In genomic region chr5:62082370-62082778, GRCh38 we compare ENCODE assay signal across 14 cellular contexts.
DNase-seq lines count a peak whose midpoint lies in the region; TF ChIP-seq lines count a peak whose summit lies in the region.
"Had no signal": no experiment of that assay in that cellular context is flagged by ENCODE, and none has a peak within 500 bp of the region (broad histone marks: within the 10 kb centered on the region; RNA-seq: fewer than 3 reads in every experiment).

No MANE protein-coding gene starts in this region.

- peak; percentile 20; the same call in 1 of the 2 replicates for TF ChIP-seq RAD21 in SK-N-SH (IDR thresholded peaks at IDR 0.05; ENCODE audit: low read length)

- H3K9ac ChIP-seq in SK-N-SH, result no peak overlapping the region

- peaks cover 20% of the 10 kb centered on the region for H3K27me3 Mint-ChIP-seq in HFFc6 (ENCODE audit: insufficient read depth)
- H3K27me3 Mint-ChIP-seq: dendritic cell treated with granulocyte-macrophage colony-stimulating factor and Interleukin-4, amounts not matched to agents 40 ng/mL and 50 ng/mL, for 4 days had no signal

- TF ChIP-seq POLR2A in adrenal gland (IDR thresholded peaks at IDR 0.05), result no peak

- H3K4me3 Mint-ChIP-seq in HFFc6, result no peak overlapping the region
- H3K4me3 Mint-ChIP-seq: dendritic cell treated with granulocyte-macrophage colony-stimulating factor and Interleukin-4, amounts not matched to agents 40 ng/mL and 50 ng/mL, for 4 days; type B pancreatic cell had no signal

- 5% methylated on average over 5 of the region's 5 CpGs for WGBS in SK-N-SH (ENCODE audit: low lambda C conversion rate)
- 46 to 72% (median 54%) methylated on average over 5 of the region's 5 CpGs for WGBS in adrenal gland, 4 donors

- POLR2A ChIA-PET in SK-N-SH (lab: Yijun Ruan, JAX), result no interaction called here

- H2AFZ ChIP-seq in SK-N-SH (ENCODE audit: low read depth), result no peak overlapping the region

- intact Hi-C loops in adrenal gland (cut with DNase I), result no loop called here

- H3K27me3 ChIP-seq in SK-N-SH (ENCODE audit: insufficient read depth), result peaks cover 6% of the 10 kb centered on the region
- H3K27me3 ChIP-seq in adrenal gland, result no peaks in the 10 kb centered on the region

- 0 out of 2 replicates have a peak overlapping the region, but pooled peaks have one; percentile 22 for H3K4me2 ChIP-seq in SK-N-SH

- H3K4me1 ChIP-seq in SK-N-SH (ENCODE audit: control insufficient read depth in 1 of 2, insufficient read depth in 2 of 2, low read depth in 1 of 2, low read length in 1 of 2) (peaks cover 8% of the 10 kb centered on the region in 2 experiments; a peak in 3 of 4 replicates), adrenal gland (replicated peaks in 1 of 2) (no peaks in the 10 kb centered on the region)

- H4K20me1 ChIP-seq in SK-N-SH (ENCODE audit: insufficient read depth), result no peaks in the 10 kb centered on the region

- CTCF ChIA-PET in SK-N-SH (lab: Yijun Ruan, JAX), result interaction anchor here (1.3 kb wide), 1 partner anchor 11 kb away, joined by 3 read pairs; no protein-coding TSS in a partner anchor

- H3K79me2 ChIP-seq in SK-N-SH (ENCODE audit: insufficient read depth), result no peaks in the 10 kb centered on the region

- H3K4me3 ChIP-seq in SK-N-SH (ENCODE audit: low read depth in 2 of 2, low read length in 1 of 2) (no peak overlapping the region), fibroblast of villous mesenchyme (ENCODE audit: low read depth, low read length) (no peak overlapping the region), adrenal gland (no peak overlapping the region)

- H3K9me3 ChIP-seq in SK-N-SH, result no peaks in the 10 kb centered on the region
- H3K9me3 ChIP-seq in adrenal gland (replicated peaks in 1 of 3), result no peaks in the 10 kb centered on the region

- DNase-seq in A172 (ENCODE audit: low spot score) (peak; percentile 73), HFFc6 (peak; percentile 71), SK-N-SH (peak; percentile 28), fibroblast of villous mesenchyme (ENCODE audit: low read depth) (peak; percentile 67), adrenal gland (no peak), DMS153 (lab: John Stamatoyannopoulos, UW) (no peak), NK-92 (lab: John Stamatoyannopoulos, UW; ENCODE audit: unreplicated experiment) (no peak), NCI-H2227 (lab: John Stamatoyannopoulos, UW; ENCODE audit: unreplicated experiment) (no peak)
- DNase-seq: activated naive CD4-positive, alpha-beta T cell treated with anti-CD3 and anti-CD28 coated beads, Interleukin-2, amount 50 U/mL, for 16 hours; MM.1S; NCI-H345; nucleus accumbens had no signal

- TF ChIP-seq CTCF in HFFc6 (IDR thresholded peaks at IDR 0.05), result no peak
- TF ChIP-seq CTCF in SK-N-SH (IDR thresholded peaks at IDR 0.05), result no peak
- TF ChIP-seq CTCF in fibroblast of villous mesenchyme (IDR thresholded peaks at IDR 0.05; ENCODE audit: insufficient read depth, low read depth, low read length), result no peak
- no peak for TF ChIP-seq CTCF in adrenal gland (IDR thresholded peaks at IDR 0.05)

- no peaks in the 10 kb centered on the region for H3K9me3 Mint-ChIP-seq in HFFc6
- H3K9me3 Mint-ChIP-seq: dendritic cell treated with granulocyte-macrophage colony-stimulating factor and Interleukin-4, amounts not matched to agents 40 ng/mL and 50 ng/mL, for 4 days; type B pancreatic cell had no signal

- H3K27ac ChIP-seq in SK-N-SH (ENCODE audit: low read depth in 2 of 2, low read length in 1 of 2) (no peak overlapping the region), adrenal gland (no peak overlapping the region)

- no peaks in the 10 kb centered on the region for H3F3A ChIP-seq in SK-N-SH (replicated peaks; ENCODE audit: insufficient read depth)

- peak; percentile 79 to 85 for TF ChIP-seq EP300 in SK-N-SH (IDR thresholded peaks at IDR 0.05; ENCODE audit: borderline replicate concordance in 1 of 2, low read depth in 1 of 2, low read length in 1 of 2)

- peaks cover 13% of the 10 kb centered on the region for H3K4me1 Mint-ChIP-seq in HFFc6 (ENCODE audit: low read depth)

- no peaks in the 10 kb centered on the region for H3K9me2 ChIP-seq in SK-N-SH

- H3K36me3 Mint-ChIP-seq in HFFc6 (ENCODE audit: low read depth), result no peaks in the 10 kb centered on the region
- H3K36me3 Mint-ChIP-seq: type B pancreatic cell had no signal

- no peak overlapping the region for H3K27ac Mint-ChIP-seq in HFFc6
- H3K27ac Mint-ChIP-seq: dendritic cell treated with granulocyte-macrophage colony-stimulating factor and Interleukin-4, amounts not matched to agents 40 ng/mL and 50 ng/mL, for 4 days; type B pancreatic cell had no signal

- no peaks in the 10 kb centered on the region for H3K36me3 ChIP-seq in SK-N-SH (replicated peaks in 1 of 2; ENCODE audit: control insufficient read depth in 1 of 2, insufficient read depth in 2 of 2, low read length in 1 of 2)
- no peaks in the 10 kb centered on the region for H3K36me3 ChIP-seq in adrenal gland (replicated peaks in 1 of 2)

TF ChIP-seq in SK-N-SH, 30 proteins besides CTCF, POLR2A, EP300 and RAD21 (continues in another document):
- peak; percentile 79 for TF ChIP-seq GATA2 (CRISPR knock-in tag; IDR thresholded peaks at IDR 0.05)
- TF ChIP-seq YY1 (IDR thresholded peaks at IDR 0.05; ENCODE audit: low read depth), result no peak
- TF ChIP-seq PBX3 (IDR thresholded peaks at IDR 0.05), result peak; percentile 92
- TF ChIP-seq SIN3A (IDR thresholded peaks at IDR 0.05; ENCODE audit: borderline replicate concordance, low read depth, low read length), result no peak
- no peak for TF ChIP-seq EZH2phosphoT487 (IDR thresholded peaks at IDR 0.05; ENCODE audit: borderline replicate concordance, low read depth)
- 0 out of 2 replicates have a peak, but pooled peaks have one; percentile 39 for TF ChIP-seq FOXM1 (IDR thresholded peaks at IDR 0.05; ENCODE audit: low read depth)
- peak; percentile 91 for TF ChIP-seq TCF12 (IDR thresholded peaks at IDR 0.05)
- TF ChIP-seq FOSL2 (IDR thresholded peaks at IDR 0.05; ENCODE audit: borderline replicate concordance, low read depth), result peak; percentile 91
- TF ChIP-seq SMC3 (IDR thresholded peaks at IDR 0.05; ENCODE audit: low read depth, low read length), result no peak
- TF ChIP-seq REST (IDR thresholded peaks at IDR 0.05; ENCODE audit: low read depth, low read length), result no peak
- TF ChIP-seq USF2 (IDR thresholded peaks at IDR 0.05; ENCODE audit: borderline replicate concordance, low read depth, low read length), result no peak
- TF ChIP-seq FOXJ3 (CRISPR knock-in tag; IDR thresholded peaks at IDR 0.05), result 0 out of 2 replicates have a peak, but pooled peaks have one; percentile 24
- no peak for TF ChIP-seq TAF1 (IDR thresholded peaks at IDR 0.05; ENCODE audit: borderline replicate concordance, low read depth, low read length)
- TF ChIP-seq CHD2 (IDR thresholded peaks at IDR 0.05; ENCODE audit: low read length, partially characterized antibody), result peak; percentile 76
- no peak for TF ChIP-seq ELF1 (IDR thresholded peaks at IDR 0.05)
- peak; percentile 93 for TF ChIP-seq MEF2A (IDR thresholded peaks at IDR 0.05; ENCODE audit: borderline replicate concordance, low read depth)
- TF ChIP-seq MXI1 (IDR thresholded peaks at IDR 0.05; ENCODE audit: low read depth, low read length), result no peak
- TF ChIP-seq TEAD4 (IDR thresholded peaks at IDR 0.05; ENCODE audit: borderline replicate concordance, insufficient read depth), result peak; percentile 92

Comparison
In these comparisons a context has a peak if more than half of its experiments do, and no peak if none do; other contexts are left out.
1. DNase-seq: peak in A172 (single experiment), HFFc6 (single experiment), SK-N-SH (single experiment) and fibroblast of villous mesenchyme (single experiment); none in adrenal gland (0 of 7), DMS153 (single experiment), NK-92 (single experiment) and NCI-H2227 (single experiment).